In genomic region chr14:103188691-103189480, GRCh38 we compare ENCODE assay signal across 7 cellular contexts.
A peak's percentile ranks its signal among the peaks of the same experiment; 100 is the strongest.
DNase-seq lines count a peak whose midpoint lies in the region; ATAC-seq, FAIRE-seq and TF ChIP-seq lines count a peak whose summit lies in the region.

No MANE protein-coding gene starts in this region.

- H2AK9ac ChIP-seq in IMR-90 (replicated peaks; ENCODE audit: low read depth, low read length, poor library complexity) = no peak overlapping the region

- H3K79me2 ChIP-seq in astrocyte (ENCODE audit: insufficient read depth, low read length) = no peaks in the 10 kb centered on the region

- no peak overlapping the region for H3K4me3 Mint-ChIP-seq in astrocyte (ENCODE audit: unreplicated experiment)

- no peaks in the 10 kb centered on the region for H3K36me3 ChIP-seq in IMR-90 (ENCODE audit: control insufficient read depth, insufficient read depth, low read length)
- no peaks in the 10 kb centered on the region for H3K36me3 ChIP-seq in astrocyte (ENCODE audit: insufficient read depth, low read length)

- H3K4me1 ChIP-seq in IMR-90 (ENCODE audit: control insufficient read depth, insufficient read depth, low read length) (no peaks in the 10 kb centered on the region), astrocyte (ENCODE audit: insufficient read depth, low read length) (no peaks in the 10 kb centered on the region)

- CTCF ChIA-PET in IMR-90 (lab: Yijun Ruan, JAX) = interaction anchor here (0.6 to 0.8 kb wide), 2 partner anchors 89 to 102 kb away, joined by 3 read pairs; no protein-coding TSS in a partner anchor

- peak overlapping the region; percentile 36; the same call in 1 of the 2 replicates for H3K4me2 ChIP-seq in IMR-90 (ENCODE audit: low read depth, low read length)
- peak overlapping the region; percentile 62 for H3K4me2 ChIP-seq in astrocyte (ENCODE audit: low read length)

- peak overlapping the region; percentile 83 for H2AFZ ChIP-seq in IMR-90 (replicated peaks; ENCODE audit: low read length, poor library complexity)
- H2AFZ ChIP-seq in astrocyte (ENCODE audit: low read depth, low read length) = no peak overlapping the region

- no peak for FAIRE-seq in astrocyte (lab: Jason Lieb, UNC)

- no peak overlapping the region for H3K14ac ChIP-seq in IMR-90 (replicated peaks; ENCODE audit: low read depth, low read length)

- peaks cover 65% of the 10 kb centered on the region for H3K27me3 ChIP-seq in IMR-90 (ENCODE audit: control insufficient read depth, insufficient read depth, low read length)
- H3K27me3 ChIP-seq in astrocyte (ENCODE audit: insufficient read depth, low read length) = peaks cover 45% of the 10 kb centered on the region

- H3K9me3 ChIP-seq in IMR-90 (ENCODE audit: control insufficient read depth, insufficient read depth, low read length) (no peaks in the 10 kb centered on the region), astrocyte (ENCODE audit: insufficient read depth, low read depth, low read length) (no peaks in the 10 kb centered on the region)

- H3K27ac Mint-ChIP-seq in astrocyte (ENCODE audit: unreplicated experiment) = no peak overlapping the region

- H3K56ac ChIP-seq in IMR-90 (ENCODE audit: extremely low read depth, insufficient read depth, low read length) = no peak overlapping the region

- no peak for TF ChIP-seq POLR2A in IMR-90 (IDR thresholded peaks at IDR 0.05; ENCODE audit: low read depth, low read length)

- peak; percentile 37 for TF ChIP-seq CTCF in IMR-90 (conservative IDR thresholded peaks at IDR 0.05; ENCODE audit: low read depth, low read length)
- no peak for TF ChIP-seq CTCF in astrocyte (IDR thresholded peaks at IDR 0.05; ENCODE audit: insufficient read depth, low read depth, low read length)

- H3K79me1 ChIP-seq in IMR-90 (ENCODE audit: low read depth in 1 of 2, low read length in 2 of 2) = no peaks in the 10 kb centered on the region

- H4K5ac ChIP-seq in IMR-90 (ENCODE audit: low read depth, low read length) = no peak overlapping the region

- H3K18ac ChIP-seq in IMR-90 (ENCODE audit: low read depth, low read length) = no peak overlapping the region

- intact Hi-C loops in IMR-90 (cut with micrococcal nuclease) = loop anchor here (5.0 to 10.0 kb wide), 3 partner anchors 47 to 114 kb away; no protein-coding TSS in a partner anchor

- H2BK120ac ChIP-seq in IMR-90 (ENCODE audit: low read depth, low read length) = no peak overlapping the region

- H4K8ac ChIP-seq in IMR-90 (ENCODE audit: low read depth in 2 of 2, low read length in 2 of 2) = no peak overlapping the region

- H3K4ac ChIP-seq in IMR-90 (ENCODE audit: low read depth, low read length) = no peak overlapping the region

- ATAC-seq in IMR-90 (ENCODE audit: low read depth) = peak; percentile 70
- no peak for ATAC-seq in GM21515 (IDR thresholded peaks at IDR 0.05; ENCODE audit: unreplicated experiment)
- ATAC-seq in HG02588 (IDR thresholded peaks at IDR 0.05; ENCODE audit: unreplicated experiment) = no peak
- no peak for ATAC-seq in GM19328 (IDR thresholded peaks at IDR 0.05; ENCODE audit: unreplicated experiment)

- H3K27ac ChIP-seq in IMR-90 (ENCODE audit: insufficient read depth, low read length) (no peak overlapping the region), astrocyte (ENCODE audit: low read depth, low read length) (no peak overlapping the region)

- WGBS in IMR-90 (ENCODE audit: extremely low coverage in 2 of 2, insufficient read length in 1 of 2), 2 experiments = 10% methylated on average over 22 of the region's 68 CpGs; no CpG with 5 or more reads in 1 of the 2 experiments

- H4K91ac ChIP-seq in IMR-90 (ENCODE audit: insufficient read depth, low read depth, low read length) = no peak overlapping the region

- peaks cover 2% of the 10 kb centered on the region for H3K4me1 Mint-ChIP-seq in astrocyte (ENCODE audit: low read depth, unreplicated experiment)

- H2BK20ac ChIP-seq in IMR-90 (ENCODE audit: low read depth, low read length) = no peak overlapping the region

- H3K9ac ChIP-seq in IMR-90 (ENCODE audit: low read depth, low read length) (no peak overlapping the region), astrocyte (ENCODE audit: low read length) (no peak overlapping the region)

- no TSS peak for BruUV-seq in IMR-90 (replicated peaks; lab: Mats Ljungman, UMichigan)

- H3K27me3 Mint-ChIP-seq in astrocyte (ENCODE audit: low read depth, unreplicated experiment) = peaks cover 35% of the 10 kb centered on the region

- H2BK15ac ChIP-seq in IMR-90 (ENCODE audit: low read depth, low read length) = no peak overlapping the region

- H4K20me1 ChIP-seq in IMR-90 (ENCODE audit: insufficient read depth, low read length) = no peaks in the 10 kb centered on the region
- no peaks in the 10 kb centered on the region for H4K20me1 ChIP-seq in astrocyte (ENCODE audit: insufficient read depth, low read length)

- no peaks in the 10 kb centered on the region for H3K9me1 ChIP-seq in IMR-90 (ENCODE audit: insufficient read depth, low read length)

- TF ChIP-seq RAD21 in IMR-90 (IDR thresholded peaks at IDR 0.05; ENCODE audit: low read length) = peak; percentile 34

- H3K23ac ChIP-seq in IMR-90 (ENCODE audit: low read depth, low read length) = no peak overlapping the region

- H3K9me3 Mint-ChIP-seq in astrocyte (ENCODE audit: unreplicated experiment) = peaks cover 13% of the 10 kb centered on the region

- no peaks in the 10 kb centered on the region for H3K36me3 Mint-ChIP-seq in astrocyte (ENCODE audit: low read depth, unreplicated experiment)

- dilution Hi-C loops in IMR-90 (cut with HindIII; ENCODE audit: low sequenced_read_pairs, unreplicated experiment) = no loop called here

- in situ Hi-C loops in IMR-90 (cut with MboI; ENCODE audit: low sequenced_read_pairs) = loop anchor here (5.0 kb wide), 1 partner anchor 103 kb away; no protein-coding TSS in a partner anchor

- DNase-seq in IMR-90 (no peak), astrocyte (ENCODE audit: low read depth) (no peak), islet precursor cell (peak; percentile 59)
- peak; percentile 5 to 17 for DNase-seq in stimulated activated CD8-positive, alpha-beta memory T cell treated with anti-CD3 and anti-CD28 coated beads, Interleukin-2, amount 100 ng/mL, for 48 hours (ENCODE audit: low read depth in 2 of 2)

- no peak overlapping the region for H2AK5ac ChIP-seq in IMR-90 (ENCODE audit: low read depth, low read length)

- POLR2A ChIA-PET in IMR-90 (lab: Charles Lee; ENCODE audit: unreplicated experiment) = no interaction called here

- H3K4me3 ChIP-seq in IMR-90 (ENCODE audit: insufficient read depth, low read depth, low read length) (peak overlapping the region; percentile 30; the same call in 1 of the 2 replicates), astrocyte (ENCODE audit: insufficient read depth, low read depth, low read length) (no peak overlapping the region)

- no peak overlapping the region for H2BK5ac ChIP-seq in IMR-90 (ENCODE audit: low read depth, low read length, poor library complexity, severe bottlenecking)

TF ChIP-seq in IMR-90, 13 proteins besides CTCF, POLR2A, EP300 and RAD21:
- TF ChIP-seq SMC3 (IDR thresholded peaks at IDR 0.05; ENCODE audit: low read depth, low read length) = peak; percentile 34
- TF ChIP-seq MAFK (IDR thresholded peaks at IDR 0.05; ENCODE audit: low read depth, low read length) = no peak

Comparison
In these comparisons a context has a peak if more than half of its experiments do, and no peak if none do; other contexts are left out.
1. DNase-seq: peak in islet precursor cell (single experiment) and stimulated activated CD8-positive, alpha-beta memory T cell treated with anti-CD3 and anti-CD28 coated beads, Interleukin-2, amount 100 ng/mL, for 48 hours (2 of 2); none in IMR-90 (single experiment) and astrocyte (single experiment).